In the genomic region with DNA sequence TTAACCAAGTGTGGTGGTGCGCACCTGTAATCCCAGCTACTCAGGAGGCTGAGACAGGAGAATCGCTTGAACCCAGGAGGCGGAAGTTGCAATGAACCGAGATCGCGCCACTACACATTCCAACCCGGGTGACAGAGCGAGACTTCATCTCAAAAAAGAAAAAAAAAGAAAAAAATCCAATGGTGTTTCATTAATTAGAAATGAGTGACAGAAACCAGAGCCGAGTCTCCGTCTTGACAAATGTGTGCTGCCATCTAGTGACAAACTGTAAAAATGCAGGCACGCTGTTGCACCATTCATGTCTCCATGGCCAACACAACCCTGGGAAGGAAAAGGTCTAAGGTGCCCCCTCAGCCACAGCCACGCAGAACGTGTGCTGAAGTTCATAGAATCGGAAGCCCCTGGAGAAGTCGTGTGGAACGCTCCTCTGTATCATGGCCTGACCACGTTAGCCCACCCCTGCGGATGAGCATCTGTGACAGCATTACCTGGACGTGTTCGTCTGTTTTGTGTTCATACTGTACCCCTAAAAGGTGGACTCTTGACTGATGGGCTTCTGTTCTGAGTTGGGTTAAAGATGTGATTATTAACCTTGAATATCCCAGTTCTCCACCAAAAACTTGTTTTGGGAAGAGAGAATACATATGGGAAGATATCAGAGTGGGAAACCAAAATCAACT, we compare ENCODE assay signal across 8 cellular contexts.
DNase-seq lines count a peak whose midpoint lies in the region; ATAC-seq, FAIRE-seq and TF ChIP-seq lines count a peak whose summit lies in the region.

No MANE protein-coding gene starts in this region.

- H3K27ac Mint-ChIP-seq in CD8-positive, alpha-beta T cell: no peak overlapping the region

- no peak overlapping the region for H3K27ac ChIP-seq in CD8-positive, alpha-beta T cell (ENCODE audit: low read depth, low read length)
- H3K27ac ChIP-seq in H1 (ENCODE audit: low read depth, low read length): no peak overlapping the region

- H3K4me1 Mint-ChIP-seq in CD8-positive, alpha-beta T cell (ENCODE audit: low read depth): peaks cover 29% of the 10 kb centered on the region

- H3K79me2 ChIP-seq in H1 (ENCODE audit: control insufficient read depth in 1 of 2, insufficient read depth in 2 of 2, low read length in 2 of 2): no peaks in the 10 kb centered on the region

- H3K4me3 ChIP-seq in CD8-positive, alpha-beta T cell (ENCODE audit: low read depth, low read length): no peak overlapping the region
- no peak overlapping the region for H3K4me3 ChIP-seq in H1 (ENCODE audit: extremely low read depth in 1 of 4, insufficient read depth in 2 of 4, low read depth in 3 of 4, low read length in 4 of 4)

- no peak overlapping the region for H3K4ac ChIP-seq in H1 (replicated peaks; ENCODE audit: insufficient read length, low read depth, low read length)

- H3K36me3 Mint-ChIP-seq in CD8-positive, alpha-beta T cell: peaks cover 1% of the 10 kb centered on the region

- peak; percentile 41 to 80 (median 60) for DNase-seq in CD8-positive, alpha-beta T cell
- DNase-seq in H54 (ENCODE audit: insufficient read length, low spot score) (peak; percentile 51), NCI-H774 (lab: John Stamatoyannopoulos, UW) (peak; percentile 9), H1 (ENCODE audit: low read depth in 1 of 2, low spot score in 2 of 2) (peak in 1 of 2 experiments; percentile 76), midbrain (lab: John Stamatoyannopoulos, UW) (peak; percentile 76)
- peak; percentile 83 for DNase-seq in activated CD8-positive, alpha-beta memory T cell treated with anti-CD3 and anti-CD28 coated beads for 24 hours
- peak; percentile 42 for DNase-seq in stimulated activated CD8-positive, alpha-beta memory T cell treated with anti-CD3 and anti-CD28 coated beads, Interleukin-4, amount 100 ng/mL, for 24 hours (ENCODE audit: low read depth)

- H4K8ac ChIP-seq in H1 (ENCODE audit: extremely low read depth, insufficient read depth, low read length): no peak overlapping the region

- peak; percentile 55 for FAIRE-seq in H54 (lab: Jason Lieb, UNC)
- peak; percentile 84 for FAIRE-seq in H1 (lab: Jason Lieb, UNC)

- no peak overlapping the region for H2BK15ac ChIP-seq in H1 (ENCODE audit: low read length)

- no peak overlapping the region for H4K91ac ChIP-seq in H1 (replicated peaks; ENCODE audit: insufficient read length, low read length)

- TF ChIP-seq POLR2A in H54 (IDR thresholded peaks at IDR 0.05; ENCODE audit: low read depth, low read length) (no peak), H1 (IDR thresholded peaks at IDR 0.05; ENCODE audit: control extremely low read depth in 1 of 2, low read depth in 2 of 2, low read length in 2 of 2) (no peak)

- H2BK120ac ChIP-seq in H1 (replicated peaks; ENCODE audit: low read depth, low read length): no peak overlapping the region

- WGBS in H1 (ENCODE audit: extremely low coverage in 1 of 2, insufficient coverage in 1 of 2, insufficient read length in 1 of 2, insufficient replicate concordance in 2 of 2, low coverage in 1 of 2, low lambda C conversion rate in 2 of 2, missing lambda C conversion rate in 1 of 2), 2 experiments: 40% methylated on average over 20 of the region's 20 CpGs; no CpG with 5 or more reads in 1 of the 2 experiments

- intact Hi-C loops in CD8-positive, alpha-beta T cell (cut with DNase I, micrococcal nuclease): loop anchor here (1.0 to 10.0 kb wide), 12 partner anchors 37 to 537 kb away; partner anchors contain the start of genes MAP3K8 (in 1 of the 2) and ZNF438 (in 1 of the 2)

- no peak overlapping the region for H3K14ac ChIP-seq in H1 (ENCODE audit: insufficient read length)

- H4K5ac ChIP-seq in H1 (ENCODE audit: insufficient read length, low read depth, low read length): no peak overlapping the region

- H3K9me3 Mint-ChIP-seq in CD8-positive, alpha-beta T cell: no peaks in the 10 kb centered on the region

- no peak overlapping the region for H3K23ac ChIP-seq in H1 (ENCODE audit: insufficient read length)

- no peak for TF ChIP-seq EP300 in H1 (IDR thresholded peaks at IDR 0.05; ENCODE audit: borderline replicate concordance in 1 of 2, low read depth in 2 of 2, low read length in 2 of 2)

- H3K18ac ChIP-seq in H1 (ENCODE audit: extremely low read depth, low read length): peak overlapping the region; percentile 87

- POLR2A ChIA-PET in CD8-positive, alpha-beta T cell (lab: Charles Lee): interaction anchor here (1.0 kb wide), 1 partner anchor 35 kb away, joined by 3 read pairs; no protein-coding TSS in a partner anchor
- POLR2A ChIA-PET in H1 (lab: Charles Lee; ENCODE audit: partially characterized antibody): interaction anchor here (2.0 kb wide), 1 partner anchor 101 kb away, joined by 4 read pairs; the partner anchor contains the start of gene MAP3K8

- H3K79me1 ChIP-seq in H1 (ENCODE audit: low read depth, low read length): no peaks in the 10 kb centered on the region

- H2AFZ ChIP-seq in H1 (ENCODE audit: low read length): peak overlapping the region; percentile 98

- no peak overlapping the region for H3K4me2 ChIP-seq in H1 (ENCODE audit: insufficient read depth in 1 of 2, low read depth in 2 of 2, low read length in 2 of 2)

- ATAC-seq in CD8-positive, alpha-beta T cell: peak; percentile 43
- no peak for ATAC-seq in GM21576 (IDR thresholded peaks at IDR 0.05; ENCODE audit: unreplicated experiment)

- TF ChIP-seq CTCF in CD8-positive, alpha-beta T cell (IDR thresholded peaks at IDR 0.05): peak; percentile 92
- TF ChIP-seq CTCF in H1 (IDR thresholded peaks at IDR 0.05; ENCODE audit: control extremely low read depth in 1 of 3, insufficient read depth in 1 of 3, low read depth in 1 of 3, low read length in 3 of 3): peak; percentile 63 to 84 (median 71)

- peak; percentile 87 to 88 for TF ChIP-seq RAD21 in H1 (IDR thresholded peaks at IDR 0.05 in 1 of 2, conservative IDR thresholded peaks at IDR 0.05 in 1 of 2; ENCODE audit: low read depth in 2 of 2, low read length in 2 of 2)

- H2BK5ac ChIP-seq in H1 (ENCODE audit: low read depth, low read length): no peak overlapping the region; the same call in 1 of the 2 replicates

- H3K56ac ChIP-seq in H1 (replicated peaks; ENCODE audit: insufficient read length, low read depth, low read length): no peak overlapping the region

- H3K9me3 ChIP-seq in CD8-positive, alpha-beta T cell (ENCODE audit: low read length): no peaks in the 10 kb centered on the region
- H3K9me3 ChIP-seq in H1 (ENCODE audit: insufficient read depth in 2 of 2, low read depth in 1 of 2, low read length in 1 of 2): no peaks in the 10 kb centered on the region

- peak overlapping the region; percentile 98 for H2BK12ac ChIP-seq in H1 (ENCODE audit: low read depth, low read length)

- H3K27me3 ChIP-seq in CD8-positive, alpha-beta T cell (ENCODE audit: insufficient read depth, low read length): no peaks in the 10 kb centered on the region
- H3K27me3 ChIP-seq in H1 (replicated peaks in 1 of 4; ENCODE audit: control insufficient read depth in 3 of 4, extremely low read depth in 1 of 4, insufficient read depth in 3 of 4, low read length in 3 of 4): no peaks in the 10 kb centered on the region

- no peaks in the 10 kb centered on the region for H3K27me3 Mint-ChIP-seq in CD8-positive, alpha-beta T cell (ENCODE audit: low read depth)

- peaks cover 7% of the 10 kb centered on the region for H3K4me1 ChIP-seq in CD8-positive, alpha-beta T cell (ENCODE audit: insufficient read depth, low read length)
- H3K4me1 ChIP-seq in H1 (replicated peaks in 1 of 4; ENCODE audit: control insufficient read depth in 3 of 4, insufficient read depth in 4 of 4, low read length in 3 of 4): peaks cover 0 to 9% (median under 1%) of the 10 kb centered on the region in 4 experiments; a peak in 2 of 7 replicates

- no peak overlapping the region for H2AK5ac ChIP-seq in H1 (ENCODE audit: low read depth, low read length)

- CTCF ChIA-PET in CD8-positive, alpha-beta T cell (lab: Charles Lee): interaction anchor here (0.7 to 5.9 kb wide), 21 partner anchors 10 to 187 kb away, joined by 3 to 91 read pairs (median 6); partner anchors contain the start of gene MAP3K8
- CTCF ChIA-PET in H1 (lab: Charles Lee; ENCODE audit: partially characterized antibody): interaction anchor here (0.6 to 2.8 kb wide), 22 partner anchors 8 to 500 kb away, joined by 3 to 12 read pairs (median 4); no protein-coding TSS in a partner anchor

- H3K9ac ChIP-seq in H1 (replicated peaks in 1 of 4; ENCODE audit: extremely low read depth in 1 of 4, low read depth in 3 of 4, low read length in 3 of 4): no peak overlapping the region

- H3K23me2 ChIP-seq in H1 (ENCODE audit: low read depth, low read length): no peaks in the 10 kb centered on the region

- H4K20me1 ChIP-seq in H1 (replicated peaks in 1 of 2; ENCODE audit: control insufficient read depth in 1 of 2, insufficient read depth in 2 of 2, low read length in 2 of 2): no peaks in the 10 kb centered on the region

- H3K4me3 Mint-ChIP-seq in CD8-positive, alpha-beta T cell: no peak overlapping the region

- no peaks in the 10 kb centered on the region for H3K36me3 ChIP-seq in CD8-positive, alpha-beta T cell (ENCODE audit: insufficient read depth, low read length)
- no peaks in the 10 kb centered on the region for H3K36me3 ChIP-seq in H1 (ENCODE audit: control insufficient read depth in 2 of 4, insufficient read depth in 4 of 4, low read length in 3 of 4)

- H2BK20ac ChIP-seq in H1 (ENCODE audit: low read length): peak overlapping the region; percentile 86; the same call in 1 of the 2 replicates

TF ChIP-seq in H1, 55 proteins besides CTCF, POLR2A, EP300 and RAD21:
- peak; percentile 70; the same call in 1 of the 2 replicates for TF ChIP-seq CEBPB (IDR thresholded peaks at IDR 0.05; ENCODE audit: low read depth, low read length)
- no peak for TF ChIP-seq ATF3 (IDR thresholded peaks at IDR 0.05; ENCODE audit: insufficient read depth, low read depth, low read length)
